Comparison of ENCODE assay signal across 10 cellular contexts in the genomic region with DNA sequence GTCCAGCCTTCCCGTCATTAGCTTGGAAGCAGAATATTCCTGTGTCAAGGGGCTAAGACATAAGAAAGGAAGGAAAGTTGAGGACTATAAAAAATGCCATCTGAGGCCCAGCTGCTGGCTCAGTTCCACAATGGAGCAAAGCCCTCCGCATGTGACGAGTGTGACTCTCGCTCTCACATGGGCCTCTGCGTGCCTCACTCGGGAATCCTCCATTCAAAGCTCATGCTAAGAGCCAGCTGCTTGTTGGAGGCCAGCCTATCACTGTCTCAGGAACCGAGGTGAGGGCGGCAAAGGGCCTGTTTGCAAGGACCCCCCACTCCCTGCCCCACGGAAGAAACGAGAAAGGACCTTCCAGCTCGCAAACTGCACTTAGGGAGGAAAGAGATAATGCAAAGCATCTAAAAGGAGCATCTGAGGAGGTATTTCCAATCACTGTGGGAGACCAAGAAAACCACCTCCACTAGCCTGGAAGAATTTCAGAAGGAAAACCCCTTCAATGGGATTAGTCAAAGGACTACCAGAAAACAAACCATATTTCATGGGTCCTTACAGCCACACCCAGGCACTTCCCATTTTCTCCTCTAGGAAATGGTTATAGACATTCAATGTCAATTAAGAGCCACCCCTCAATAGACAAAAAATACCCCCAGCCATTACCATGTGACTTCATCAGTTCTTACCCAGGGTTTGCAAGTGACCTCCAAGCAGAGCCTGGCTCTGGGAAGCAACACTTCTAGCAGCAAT.
DNase-seq lines count a peak whose midpoint lies in the region; ATAC-seq and TF ChIP-seq lines count a peak whose summit lies in the region.
"Had no signal": no experiment of that assay in that cellular context is flagged by ENCODE, and none has a peak within 500 bp of the region (broad histone marks: within the 10 kb centered on the region; RNA-seq: fewer than 3 reads in every experiment).

No MANE protein-coding gene starts in this region.

- H3K4me1 Mint-ChIP-seq in activated T-cell treated with anti-CD3 and anti-CD28 coated beads, Interleukin-2, amount 50 U/mL, for 72 hours (ENCODE audit: low read depth) = peaks cover 70% of the 10 kb centered on the region

- no peak for TF ChIP-seq POLR2A in upper lobe of left lung (IDR thresholded peaks at IDR 0.05)

- H3K36me3 Mint-ChIP-seq in activated T-cell treated with anti-CD3 and anti-CD28 coated beads, Interleukin-2, amount 50 U/mL, for 72 hours (ENCODE audit: insufficient read depth in 2 of 2) = peaks cover 11 to 22% of the 10 kb centered on the region in 2 donors

- no peak for TF ChIP-seq EP300 in upper lobe of left lung (IDR thresholded peaks at IDR 0.05)

- no peak for ATAC-seq in activated T-cell treated with anti-CD3 and anti-CD28 coated beads, Interleukin-2, amount 50 U/mL, for 72 hours (replicated peaks in 1 of 2)
- no peak for ATAC-seq in upper lobe of left lung (ENCODE audit: low FRiP score in 2 of 2)
- ATAC-seq in HG02981 (IDR thresholded peaks at IDR 0.05; ENCODE audit: unreplicated experiment) = no peak
- no peak for ATAC-seq in GM21529 (IDR thresholded peaks at IDR 0.05; ENCODE audit: unreplicated experiment)
- ATAC-seq: HepG2 had no signal

- H3K27me3 Mint-ChIP-seq in activated T-cell treated with anti-CD3 and anti-CD28 coated beads, Interleukin-2, amount 50 U/mL, for 72 hours (ENCODE audit: low read depth) = no peaks in the 10 kb centered on the region

- no peak overlapping the region for H3K4me3 Mint-ChIP-seq in activated T-cell treated with anti-CD3 and anti-CD28 coated beads, Interleukin-2, amount 50 U/mL, for 72 hours

- peaks cover 22 to 40% (median 26%) of the 10 kb centered on the region in 4 donors for H3K4me1 ChIP-seq in upper lobe of left lung

- no peak overlapping the region for H3K4me3 ChIP-seq in upper lobe of left lung

- no peaks in the 10 kb centered on the region for H3K9me3 Mint-ChIP-seq in activated T-cell treated with anti-CD3 and anti-CD28 coated beads, Interleukin-2, amount 50 U/mL, for 72 hours

- H3K36me3 ChIP-seq in upper lobe of left lung = peaks cover 8 to 41% (median 32%) of the 10 kb centered on the region in 4 donors

- peak overlapping the region; percentile 33 for H3K27ac Mint-ChIP-seq in activated T-cell treated with anti-CD3 and anti-CD28 coated beads, Interleukin-2, amount 50 U/mL, for 72 hours

- H3K9me3 ChIP-seq in upper lobe of left lung = no peaks in the 10 kb centered on the region

- WGBS in upper lobe of left lung, 2 donors = 84 to 89% methylated on average over 10 to 11 of the region's 11 CpGs

- DNase-seq in activated T-cell treated with anti-CD3 and anti-CD28 coated beads, Interleukin-2, amount 50 U/mL, for 72 hours = no peak
- DNase-seq in activated T-cell treated with anti-CD3 and anti-CD28 coated beads, Interleukin-2, amount 50 U/mL, for 1 hour = no peak
- DNase-seq in amniotic epithelial cell (ENCODE audit: low read depth) = peak; percentile 41
- no peak for DNase-seq in upper lobe of left lung
- DNase-seq in SK-N-DZ (ENCODE audit: low spot score) = no peak
- DNase-seq: stimulated activated naive CD4-positive, alpha-beta T cell treated with Interleukin-2 at 50 U/mL for 16 hours had no signal

- no peaks in the 10 kb centered on the region for H3K27me3 ChIP-seq in layer of hippocampus (ENCODE audit: control insufficient read depth, insufficient read depth, low read length)
- H3K27me3 ChIP-seq in upper lobe of left lung = no peaks in the 10 kb centered on the region

- H3K27ac ChIP-seq in layer of hippocampus (ENCODE audit: low read depth, low read length) = peak overlapping the region; percentile 49
- peak overlapping the region; percentile 51 to 69 (median 56) for H3K27ac ChIP-seq in upper lobe of left lung

- TF ChIP-seq CTCF in upper lobe of left lung (IDR thresholded peaks at IDR 0.05) = peak in 1 of 6 experiments; percentile 6
